Comparison of ENCODE assay signal across 14 cellular contexts in the genomic region with DNA sequence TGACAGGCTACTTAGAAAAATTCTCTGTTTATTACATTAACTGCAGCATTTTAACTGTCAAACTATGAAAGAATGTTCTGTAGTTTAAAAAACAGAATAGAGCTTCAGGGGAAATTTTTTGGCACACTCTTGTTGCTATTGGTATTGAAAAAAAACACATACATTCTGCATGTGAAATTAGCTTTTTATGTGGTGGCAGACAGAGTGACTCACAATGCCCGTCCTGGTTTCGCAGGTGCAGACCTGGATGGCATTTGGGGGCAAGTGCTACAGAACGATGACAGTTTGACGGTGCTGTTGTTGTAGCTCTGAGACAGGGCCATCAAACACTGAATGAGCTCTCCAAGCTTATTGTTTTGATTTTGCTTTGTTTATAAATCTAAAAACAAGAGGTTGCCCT.
A peak's percentile ranks its signal among the peaks of the same experiment; 100 is the strongest.
DNase-seq lines count a peak whose midpoint lies in the region; ATAC-seq and TF ChIP-seq lines count a peak whose summit lies in the region.
"Had no signal": no experiment of that assay in that cellular context is flagged by ENCODE, and none has a peak within 500 bp of the region (broad histone marks: within the 10 kb centered on the region; RNA-seq: fewer than 3 reads in every experiment).

No MANE protein-coding gene starts in this region.

- peaks cover 23% of the 10 kb centered on the region for H3K4me1 Mint-ChIP-seq in activated naive CD4-positive, alpha-beta T cell treated with anti-CD3 and anti-CD28 coated beads for 36 hours (ENCODE audit: low read depth)
- H3K4me1 Mint-ChIP-seq in stimulated activated naive CD8-positive, alpha-beta T cell treated with anti-CD3 and anti-CD28 coated beads, Interleukin-15, amount 100 ng/mL, for 72 hours, result peaks cover 64% of the 10 kb centered on the region

- H2AFZ ChIP-seq in osteoblast (ENCODE audit: low read length), result no peak overlapping the region

- H3K27me3 Mint-ChIP-seq in activated naive CD4-positive, alpha-beta T cell treated with anti-CD3 and anti-CD28 coated beads for 36 hours (ENCODE audit: low read depth), result peaks cover 7% of the 10 kb centered on the region
- no peaks in the 10 kb centered on the region for H3K27me3 Mint-ChIP-seq in stimulated activated naive CD8-positive, alpha-beta T cell treated with anti-CD3 and anti-CD28 coated beads, Interleukin-15, amount 100 ng/mL, for 72 hours

- no peaks in the 10 kb centered on the region for H3K79me2 ChIP-seq in osteoblast (ENCODE audit: insufficient read depth, low read length)

- no peak overlapping the region for H3K27ac Mint-ChIP-seq in activated naive CD4-positive, alpha-beta T cell treated with anti-CD3 and anti-CD28 coated beads for 36 hours
- H3K27ac Mint-ChIP-seq in stimulated activated naive CD8-positive, alpha-beta T cell treated with anti-CD3 and anti-CD28 coated beads, Interleukin-15, amount 100 ng/mL, for 72 hours, result peak overlapping the region; percentile 73 to 93
- H3K27ac Mint-ChIP-seq: endodermal cell had no signal

- WGBS in psoas muscle, 3 donors, result 83 to 88% (median 86%) methylated on average over 4 of the region's 4 CpGs

- intact Hi-C loops in activated naive CD4-positive, alpha-beta T cell treated with anti-CD3 and anti-CD28 coated beads for 36 hours (cut with micrococcal nuclease), result loop anchor here (2.0 kb wide), 2 partner anchors 14 to 78 kb away; no protein-coding TSS in a partner anchor
- intact Hi-C loops in psoas muscle (cut with DNase I), result loop anchor here (5.0 to 10.0 kb wide), 3 partner anchors 384 to 477 kb away; a partner anchor contains a TSS

- no peaks in the 10 kb centered on the region for H3K36me3 Mint-ChIP-seq in activated naive CD4-positive, alpha-beta T cell treated with anti-CD3 and anti-CD28 coated beads for 36 hours (ENCODE audit: low read depth)

- DNase-seq in activated naive CD4-positive, alpha-beta T cell treated with anti-CD3 and anti-CD28 coated beads for 36 hours, result peak; percentile 73
- no peak for DNase-seq in activated naive CD4-positive, alpha-beta T cell treated with Interleukin-2 at 50 U/mL for 16 hours
- peak; percentile 24 for DNase-seq in activated T-cell treated with anti-CD3 and anti-CD28 coated beads for 48 hours (ENCODE audit: low read depth)
- peak in 1 of 2 donors; percentile 36 for DNase-seq in foreskin keratinocyte
- peak; percentile 64 to 67 for DNase-seq in stimulated activated naive CD8-positive, alpha-beta T cell treated with anti-CD3 and anti-CD28 coated beads, Interleukin-15, amount 100 ng/mL, for 72 hours
- DNase-seq in psoas muscle, result no peak
- no peak for DNase-seq in osteoblast (ENCODE audit: insufficient read length, low spot score, missing footprints)
- DNase-seq: DMS153, endodermal cell, gastrocnemius medialis, NCI-H1436 treated with DMSO at 0.1 percent for 48 hours, right cardiac atrium had no signal

- H3K27me3 ChIP-seq in foreskin keratinocyte, result no peaks in the 10 kb centered on the region
- no peaks in the 10 kb centered on the region for H3K27me3 ChIP-seq in psoas muscle (ENCODE audit: insufficient read depth in 3 of 3, low read length in 2 of 3)
- H3K27me3 ChIP-seq in osteoblast (ENCODE audit: insufficient read depth, low read length), result peaks cover 21% of the 10 kb centered on the region
- H3K27me3 ChIP-seq: gastrocnemius medialis had no signal

- CTCF ChIA-PET in activated naive CD4-positive, alpha-beta T cell treated with anti-CD3 and anti-CD28 coated beads for 36 hours (lab: Charles Lee), result interaction anchor here (1.1 to 1.7 kb wide), 2 partner anchors 11 to 240 kb away, joined by 3 to 8 read pairs; no protein-coding TSS in a partner anchor

- no peaks in the 10 kb centered on the region for H4K20me1 ChIP-seq in osteoblast (ENCODE audit: insufficient read depth, low read length)

- H3K4me2 ChIP-seq in osteoblast (ENCODE audit: insufficient read depth, low read length), result no peak overlapping the region

- no peaks in the 10 kb centered on the region for H3K9me3 Mint-ChIP-seq in activated naive CD4-positive, alpha-beta T cell treated with anti-CD3 and anti-CD28 coated beads for 36 hours
- H3K9me3 Mint-ChIP-seq in stimulated activated naive CD8-positive, alpha-beta T cell treated with anti-CD3 and anti-CD28 coated beads, Interleukin-15, amount 100 ng/mL, for 72 hours, result no peaks in the 10 kb centered on the region
- H3K9me3 Mint-ChIP-seq: endodermal cell had no signal

- H3K4me1 ChIP-seq in foreskin keratinocyte (no peaks in the 10 kb centered on the region), psoas muscle (peaks cover 10% of the 10 kb centered on the region), osteoblast (ENCODE audit: insufficient read depth, low read length) (peaks cover 20% of the 10 kb centered on the region)

- H3K9me3 ChIP-seq in psoas muscle (no peaks in the 10 kb centered on the region), osteoblast (ENCODE audit: low read depth, low read length) (no peaks in the 10 kb centered on the region)
- H3K9me3 ChIP-seq: gastrocnemius medialis had no signal

- H3K36me3 ChIP-seq in psoas muscle (ENCODE audit: insufficient read depth in 1 of 2, low read depth in 1 of 2), result no peaks in the 10 kb centered on the region
- H3K36me3 ChIP-seq in osteoblast (ENCODE audit: insufficient read depth, low read length), result no peaks in the 10 kb centered on the region
- H3K36me3 ChIP-seq: gastrocnemius medialis had no signal

- no peak overlapping the region for H3K27ac ChIP-seq in foreskin keratinocyte
- H3K27ac ChIP-seq in psoas muscle, result no peak overlapping the region
- no peak overlapping the region for H3K27ac ChIP-seq in osteoblast (ENCODE audit: low read depth, low read length)
- H3K27ac ChIP-seq: gastrocnemius medialis, SK-N-MC had no signal

- H3K4me3 ChIP-seq in psoas muscle (no peak overlapping the region), osteoblast (ENCODE audit: insufficient read depth, low read length) (no peak overlapping the region)
- H3K4me3 ChIP-seq: gastrocnemius medialis, SK-N-MC had no signal

- no peak overlapping the region for H3K4me3 Mint-ChIP-seq in activated naive CD4-positive, alpha-beta T cell treated with anti-CD3 and anti-CD28 coated beads for 36 hours
- H3K4me3 Mint-ChIP-seq in stimulated activated naive CD8-positive, alpha-beta T cell treated with anti-CD3 and anti-CD28 coated beads, Interleukin-15, amount 100 ng/mL, for 72 hours, result peak overlapping the region in 1 of 2 donors; percentile 52
- H3K4me3 Mint-ChIP-seq: endodermal cell had no signal

- ATAC-seq in foreskin keratinocyte (peak; percentile 46), HG02623 (IDR thresholded peaks at IDR 0.05; ENCODE audit: unreplicated experiment) (no peak), psoas muscle (no peak)
- peak; percentile 91 for ATAC-seq in stimulated activated naive CD8-positive, alpha-beta T cell treated with anti-CD3 and anti-CD28 coated beads, Interleukin-15, amount 100 ng/mL, for 72 hours
- ATAC-seq: gastrocnemius medialis, right cardiac atrium had no signal

- TF ChIP-seq CTCF in foreskin keratinocyte (conservative IDR thresholded peaks at IDR 0.05) (no peak), psoas muscle (IDR thresholded peaks at IDR 0.05) (no peak), osteoblast (IDR thresholded peaks at IDR 0.05; ENCODE audit: extremely low read depth, low read depth, low read length) (no peak)

Comparison
In these comparisons a context has a peak if more than half of its experiments do, and no peak if none do; other contexts are left out.
1. DNase-seq: peak in activated naive CD4-positive, alpha-beta T cell treated with anti-CD3 and anti-CD28 coated beads for 36 hours (single experiment), activated T-cell treated with anti-CD3 and anti-CD28 coated beads for 48 hours (single experiment) and stimulated activated naive CD8-positive, alpha-beta T cell treated with anti-CD3 and anti-CD28 coated beads, Interleukin-15, amount 100 ng/mL, for 72 hours (2 of 2); none in activated naive CD4-positive, alpha-beta T cell treated with Interleukin-2 at 50 U/mL for 16 hours (single experiment), psoas muscle (0 of 2) and osteoblast (single experiment).
2. ATAC-seq: peak in foreskin keratinocyte (single experiment) and stimulated activated naive CD8-positive, alpha-beta T cell treated with anti-CD3 and anti-CD28 coated beads, Interleukin-15, amount 100 ng/mL, for 72 hours (single experiment); none in HG02623 (single experiment) and psoas muscle (0 of 4).